ENCODE assay signal across 1 cellular context in the genomic region with DNA sequence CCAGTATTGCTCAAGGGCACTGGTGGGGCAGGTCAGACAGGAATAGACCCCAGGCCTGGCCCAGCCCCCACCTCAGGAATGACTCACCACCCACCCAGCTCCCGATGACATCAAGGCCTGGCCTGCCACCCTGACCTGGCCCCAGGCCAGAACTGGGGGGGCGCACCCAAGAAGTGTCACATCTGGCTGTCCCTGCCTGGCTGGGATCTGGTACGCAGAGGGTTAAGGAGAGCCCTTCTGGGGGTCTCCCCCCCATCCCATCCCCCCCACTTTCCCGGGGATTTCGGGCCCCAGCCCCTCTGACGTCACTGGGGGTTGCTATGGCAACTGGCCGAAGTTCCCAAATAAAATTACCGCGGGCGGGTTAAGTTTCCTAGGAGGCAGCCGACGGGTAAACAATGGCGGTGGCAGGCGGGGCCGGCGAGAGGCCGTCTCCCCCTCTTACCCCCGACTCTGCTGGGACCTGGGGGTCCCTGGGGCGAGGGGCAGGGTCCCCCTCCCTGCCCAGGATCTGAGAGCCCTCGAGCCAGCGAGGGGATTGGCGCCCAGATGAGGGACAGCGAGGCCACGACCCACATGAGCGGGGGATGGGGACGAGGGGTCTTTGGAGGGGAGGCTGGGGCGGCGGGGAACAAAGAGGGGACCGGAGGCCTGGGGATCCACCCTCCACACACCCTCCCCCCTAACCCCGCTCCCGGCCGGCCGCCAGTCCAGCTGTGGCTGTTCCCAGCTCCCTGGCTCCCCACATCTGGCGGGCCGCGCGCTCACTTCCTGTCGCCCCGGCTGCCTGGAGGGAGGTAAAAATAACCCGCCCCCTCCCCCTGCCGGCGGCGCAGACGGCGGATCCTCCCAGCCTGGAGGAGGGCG.
A peak's percentile ranks its signal among the peaks of the same experiment; 100 is the strongest.
TF ChIP-seq lines count a peak whose summit lies in the region.

No MANE protein-coding gene starts in this region.

TF ChIP-seq in GM12878, 131 proteins besides CTCF, POLR2A, EP300 and RAD21 (continues in another document):
- TF ChIP-seq NRF1 (conservative IDR thresholded peaks at IDR 0.05; ENCODE audit: low read depth, low read length) (no peak), ATF7 (IDR thresholded peaks at IDR 0.05; ENCODE audit: low read depth) (peak; percentile 94), POLR2AphosphoS5 (IDR thresholded peaks at IDR 0.05; ENCODE audit: low read length) (peak; percentile 68), WRNIP1 (IDR thresholded peaks at IDR 0.05; ENCODE audit: borderline replicate concordance, low read depth, low read length) (no peak), SMAD1 (IDR thresholded peaks at IDR 0.05; ENCODE audit: low read depth, partially characterized antibody) (peak; percentile 95), JUND (IDR thresholded peaks at IDR 0.05; ENCODE audit: low read depth, low read length) (peak; percentile 69), JUNB (IDR thresholded peaks at IDR 0.05) (peak; percentile 75), GABPA (IDR thresholded peaks at IDR 0.05; ENCODE audit: low read depth) (no peak), GATAD2B (conservative IDR thresholded peaks at IDR 0.05; ENCODE audit: low read depth) (peak; percentile 72; the same call in 1 of the 2 replicates), HDAC6 (IDR thresholded peaks at IDR 0.05; ENCODE audit: unreplicated experiment) (no peak), ZNF622 (IDR thresholded peaks at IDR 0.05) (no peak), CREB1 (IDR thresholded peaks at IDR 0.05; ENCODE audit: low read depth) (peak; percentile 68; the same call in 1 of the 2 replicates), PAX5 (IDR thresholded peaks at IDR 0.05; ENCODE audit: borderline replicate concordance, low read depth, low read length) (0 out of 2 replicates have a peak, but pooled peaks have one; percentile 7), NFIC (IDR thresholded peaks at IDR 0.05; ENCODE audit: low read depth, low read length) (peak; percentile 53; the same call in 1 of the 2 replicates), EED (IDR thresholded peaks at IDR 0.05; ENCODE audit: low read depth) (peak; percentile 95), BCL11A (IDR thresholded peaks at IDR 0.05; ENCODE audit: low read depth, low read length) (peak; percentile 28; the same call in 1 of the 2 replicates), BACH1 (IDR thresholded peaks at IDR 0.05; ENCODE audit: borderline replicate concordance) (0 out of 2 replicates have a peak, but pooled peaks have one; percentile 17), TCF12 (IDR thresholded peaks at IDR 0.05; ENCODE audit: low read depth, low read length) (peak; percentile 83; the same call in 1 of the 2 replicates), TCF3 (IDR thresholded peaks at IDR 0.05; ENCODE audit: borderline replicate concordance, insufficient read depth, low read depth, low read length) (peak; percentile 66), TBL1XR1 (IDR thresholded peaks at IDR 0.05; ENCODE audit: low read depth, low read length) (0 out of 2 replicates have a peak, but pooled peaks have one; percentile 18), MEF2A (IDR thresholded peaks at IDR 0.05; ENCODE audit: insufficient read depth, low read depth, low read length) (peak; percentile 63; the same call in 1 of the 2 replicates), SPI1 (IDR thresholded peaks at IDR 0.05; ENCODE audit: borderline replicate concordance, insufficient read depth, low read depth, low read length) (peak; percentile 32; the same call in 1 of the 2 replicates), EGR1 (IDR thresholded peaks at IDR 0.05; ENCODE audit: borderline replicate concordance in 1 of 2, low read depth in 2 of 2, low read length in 2 of 2) (peak in 1 of 2 experiments; percentile 36; a peak in 1 of 3 replicates), CHD2 (IDR thresholded peaks at IDR 0.05; ENCODE audit: borderline replicate concordance, low read depth, low read length) (peak; percentile 73), SMARCA5 (IDR thresholded peaks at IDR 0.05) (0 out of 2 replicates have a peak, but pooled peaks have one; percentile 79), LARP7 (IDR thresholded peaks at IDR 0.05) (peak; percentile 24; the same call in 1 of the 2 replicates), MEF2B (IDR thresholded peaks at IDR 0.05; ENCODE audit: partially characterized antibody, poor library complexity, severe bottlenecking) (peak; percentile 54), ZBED1 (IDR thresholded peaks at IDR 0.05; ENCODE audit: borderline replicate concordance) (no peak; the same call in 1 of the 2 replicates), RFX5 (IDR thresholded peaks at IDR 0.05; ENCODE audit: low read depth, low read length) (0 out of 2 replicates have a peak, but pooled peaks have one; percentile 49), IKZF1 (conservative IDR thresholded peaks at IDR 0.05) (peak; percentile 96), ZSCAN29 (IDR thresholded peaks at IDR 0.05) (0 out of 2 replicates have a peak, but pooled peaks have one; percentile 3), NR2F1 (conservative IDR thresholded peaks at IDR 0.05) (no peak), CREM (IDR thresholded peaks at IDR 0.05; ENCODE audit: low read depth) (peak; percentile 87), BMI1 (IDR thresholded peaks at IDR 0.05; ENCODE audit: borderline replicate concordance) (peak; percentile 98), BHLHE40 (IDR thresholded peaks at IDR 0.05; ENCODE audit: borderline replicate concordance in 1 of 2, low read depth in 2 of 2, low read length in 1 of 2) (peak in 1 of 2 experiments; percentile 28; a peak in 1 of 4 replicates), SMAD5 (IDR thresholded peaks at IDR 0.05; ENCODE audit: low read depth) (0 out of 2 replicates have a peak, but pooled peaks have one; percentile 24), SRF (IDR thresholded peaks at IDR 0.05; ENCODE audit: low read depth in 2 of 2, low read length in 2 of 2) (0 out of 4 replicates have a peak, but pooled peaks of 1 of the 2 experiments have one; percentile 3), NR2C1 (IDR thresholded peaks at IDR 0.05) (no peak), SMC3 (IDR thresholded peaks at IDR 0.05; ENCODE audit: borderline replicate concordance, low read length) (no peak), RELA (IDR thresholded peaks at IDR 0.05; ENCODE audit: borderline replicate concordance, partially characterized antibody) (peak; percentile 12)
- TF ChIP-seq, protein P1, sequence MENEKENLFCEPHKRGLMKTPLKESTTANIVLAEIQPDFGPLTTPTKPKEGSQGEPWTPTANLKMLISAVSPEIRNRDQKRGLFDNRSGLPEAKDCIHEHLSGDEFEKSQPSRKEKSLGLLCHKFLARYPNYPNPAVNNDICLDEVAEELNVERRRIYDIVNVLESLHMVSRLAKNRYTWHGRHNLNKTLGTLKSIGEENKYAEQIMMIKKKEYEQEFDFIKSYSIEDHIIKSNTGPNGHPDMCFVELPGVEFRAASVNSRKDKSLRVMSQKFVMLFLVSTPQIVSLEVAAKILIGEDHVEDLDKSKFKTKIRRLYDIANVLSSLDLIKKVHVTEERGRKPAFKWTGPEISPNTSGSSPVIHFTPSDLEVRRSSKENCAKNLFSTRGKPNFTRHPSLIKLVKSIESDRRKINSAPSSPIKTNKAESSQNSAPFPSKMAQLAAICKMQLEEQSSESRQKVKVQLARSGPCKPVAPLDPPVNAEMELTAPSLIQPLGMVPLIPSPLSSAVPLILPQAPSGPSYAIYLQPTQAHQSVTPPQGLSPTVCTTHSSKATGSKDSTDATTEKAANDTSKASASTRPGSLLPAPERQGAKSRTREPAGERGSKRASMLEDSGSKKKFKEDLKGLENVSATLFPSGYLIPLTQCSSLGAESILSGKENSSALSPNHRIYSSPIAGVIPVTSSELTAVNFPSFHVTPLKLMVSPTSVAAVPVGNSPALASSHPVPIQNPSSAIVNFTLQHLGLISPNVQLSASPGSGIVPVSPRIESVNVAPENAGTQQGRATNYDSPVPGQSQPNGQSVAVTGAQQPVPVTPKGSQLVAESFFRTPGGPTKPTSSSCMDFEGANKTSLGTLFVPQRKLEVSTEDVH (IDR thresholded peaks at IDR 0.05; ENCODE audit: low read depth, partially characterized antibody) = peak; percentile 13
- TF ChIP-seq, protein P2, sequence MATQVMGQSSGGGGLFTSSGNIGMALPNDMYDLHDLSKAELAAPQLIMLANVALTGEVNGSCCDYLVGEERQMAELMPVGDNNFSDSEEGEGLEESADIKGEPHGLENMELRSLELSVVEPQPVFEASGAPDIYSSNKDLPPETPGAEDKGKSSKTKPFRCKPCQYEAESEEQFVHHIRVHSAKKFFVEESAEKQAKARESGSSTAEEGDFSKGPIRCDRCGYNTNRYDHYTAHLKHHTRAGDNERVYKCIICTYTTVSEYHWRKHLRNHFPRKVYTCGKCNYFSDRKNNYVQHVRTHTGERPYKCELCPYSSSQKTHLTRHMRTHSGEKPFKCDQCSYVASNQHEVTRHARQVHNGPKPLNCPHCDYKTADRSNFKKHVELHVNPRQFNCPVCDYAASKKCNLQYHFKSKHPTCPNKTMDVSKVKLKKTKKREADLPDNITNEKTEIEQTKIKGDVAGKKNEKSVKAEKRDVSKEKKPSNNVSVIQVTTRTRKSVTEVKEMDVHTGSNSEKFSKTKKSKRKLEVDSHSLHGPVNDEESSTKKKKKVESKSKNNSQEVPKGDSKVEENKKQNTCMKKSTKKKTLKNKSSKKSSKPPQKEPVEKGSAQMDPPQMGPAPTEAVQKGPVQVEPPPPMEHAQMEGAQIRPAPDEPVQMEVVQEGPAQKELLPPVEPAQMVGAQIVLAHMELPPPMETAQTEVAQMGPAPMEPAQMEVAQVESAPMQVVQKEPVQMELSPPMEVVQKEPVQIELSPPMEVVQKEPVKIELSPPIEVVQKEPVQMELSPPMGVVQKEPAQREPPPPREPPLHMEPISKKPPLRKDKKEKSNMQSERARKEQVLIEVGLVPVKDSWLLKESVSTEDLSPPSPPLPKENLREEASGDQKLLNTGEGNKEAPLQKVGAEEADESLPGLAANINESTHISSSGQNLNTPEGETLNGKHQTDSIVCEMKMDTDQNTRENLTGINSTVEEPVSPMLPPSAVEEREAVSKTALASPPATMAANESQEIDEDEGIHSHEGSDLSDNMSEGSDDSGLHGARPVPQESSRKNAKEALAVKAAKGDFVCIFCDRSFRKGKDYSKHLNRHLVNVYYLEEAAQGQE (IDR thresholded peaks at IDR 0.05; ENCODE audit: low read depth, low read length) = no peak
- TF ChIP-seq, protein P3, sequence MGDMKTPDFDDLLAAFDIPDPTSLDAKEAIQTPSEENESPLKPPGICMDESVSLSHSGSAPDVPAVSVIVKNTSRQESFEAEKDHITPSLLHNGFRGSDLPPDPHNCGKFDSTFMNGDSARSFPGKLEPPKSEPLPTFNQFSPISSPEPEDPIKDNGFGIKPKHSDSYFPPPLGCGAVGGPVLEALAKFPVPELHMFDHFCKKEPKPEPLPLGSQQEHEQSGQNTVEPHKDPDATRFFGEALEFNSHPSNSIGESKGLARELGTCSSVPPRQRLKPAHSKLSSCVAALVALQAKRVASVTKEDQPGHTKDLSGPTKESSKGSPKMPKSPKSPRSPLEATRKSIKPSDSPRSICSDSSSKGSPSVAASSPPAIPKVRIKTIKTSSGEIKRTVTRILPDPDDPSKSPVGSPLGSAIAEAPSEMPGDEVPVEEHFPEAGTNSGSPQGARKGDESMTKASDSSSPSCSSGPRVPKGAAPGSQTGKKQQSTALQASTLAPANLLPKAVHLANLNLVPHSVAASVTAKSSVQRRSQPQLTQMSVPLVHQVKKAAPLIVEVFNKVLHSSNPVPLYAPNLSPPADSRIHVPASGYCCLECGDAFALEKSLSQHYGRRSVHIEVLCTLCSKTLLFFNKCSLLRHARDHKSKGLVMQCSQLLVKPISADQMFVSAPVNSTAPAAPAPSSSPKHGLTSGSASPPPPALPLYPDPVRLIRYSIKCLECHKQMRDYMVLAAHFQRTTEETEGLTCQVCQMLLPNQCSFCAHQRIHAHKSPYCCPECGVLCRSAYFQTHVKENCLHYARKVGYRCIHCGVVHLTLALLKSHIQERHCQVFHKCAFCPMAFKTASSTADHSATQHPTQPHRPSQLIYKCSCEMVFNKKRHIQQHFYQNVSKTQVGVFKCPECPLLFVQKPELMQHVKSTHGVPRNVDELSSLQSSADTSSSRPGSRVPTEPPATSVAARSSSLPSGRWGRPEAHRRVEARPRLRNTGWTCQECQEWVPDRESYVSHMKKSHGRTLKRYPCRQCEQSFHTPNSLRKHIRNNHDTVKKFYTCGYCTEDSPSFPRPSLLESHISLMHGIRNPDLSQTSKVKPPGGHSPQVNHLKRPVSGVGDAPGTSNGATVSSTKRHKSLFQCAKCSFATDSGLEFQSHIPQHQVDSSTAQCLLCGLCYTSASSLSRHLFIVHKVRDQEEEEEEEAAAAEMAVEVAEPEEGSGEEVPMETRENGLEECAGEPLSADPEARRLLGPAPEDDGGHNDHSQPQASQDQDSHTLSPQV (IDR thresholded peaks at IDR 0.05) = peak; percentile 79; the same call in 1 of the 2 replicates
- TF ChIP-seq, protein P4, sequence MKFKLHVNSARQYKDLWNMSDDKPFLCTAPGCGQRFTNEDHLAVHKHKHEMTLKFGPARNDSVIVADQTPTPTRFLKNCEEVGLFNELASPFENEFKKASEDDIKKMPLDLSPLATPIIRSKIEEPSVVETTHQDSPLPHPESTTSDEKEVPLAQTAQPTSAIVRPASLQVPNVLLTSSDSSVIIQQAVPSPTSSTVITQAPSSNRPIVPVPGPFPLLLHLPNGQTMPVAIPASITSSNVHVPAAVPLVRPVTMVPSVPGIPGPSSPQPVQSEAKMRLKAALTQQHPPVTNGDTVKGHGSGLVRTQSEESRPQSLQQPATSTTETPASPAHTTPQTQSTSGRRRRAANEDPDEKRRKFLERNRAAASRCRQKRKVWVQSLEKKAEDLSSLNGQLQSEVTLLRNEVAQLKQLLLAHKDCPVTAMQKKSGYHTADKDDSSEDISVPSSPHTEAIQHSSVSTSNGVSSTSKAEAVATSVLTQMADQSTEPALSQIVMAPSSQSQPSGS (IDR thresholded peaks at IDR 0.05; ENCODE audit: low read length) = peak; percentile 76; the same call in 1 of the 2 replicates
- TF ChIP-seq, protein P5, sequence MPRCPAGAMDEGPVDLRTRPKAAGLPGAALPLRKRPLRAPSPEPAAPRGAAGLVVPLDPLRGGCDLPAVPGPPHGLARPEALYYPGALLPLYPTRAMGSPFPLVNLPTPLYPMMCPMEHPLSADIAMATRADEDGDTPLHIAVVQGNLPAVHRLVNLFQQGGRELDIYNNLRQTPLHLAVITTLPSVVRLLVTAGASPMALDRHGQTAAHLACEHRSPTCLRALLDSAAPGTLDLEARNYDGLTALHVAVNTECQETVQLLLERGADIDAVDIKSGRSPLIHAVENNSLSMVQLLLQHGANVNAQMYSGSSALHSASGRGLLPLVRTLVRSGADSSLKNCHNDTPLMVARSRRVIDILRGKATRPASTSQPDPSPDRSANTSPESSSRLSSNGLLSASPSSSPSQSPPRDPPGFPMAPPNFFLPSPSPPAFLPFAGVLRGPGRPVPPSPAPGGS (IDR thresholded peaks at IDR 0.05; ENCODE audit: borderline replicate concordance, insufficient read depth, low read depth, low read length, poor library complexity, severe bottlenecking) = peak; percentile 11
- TF ChIP-seq, protein P6, sequence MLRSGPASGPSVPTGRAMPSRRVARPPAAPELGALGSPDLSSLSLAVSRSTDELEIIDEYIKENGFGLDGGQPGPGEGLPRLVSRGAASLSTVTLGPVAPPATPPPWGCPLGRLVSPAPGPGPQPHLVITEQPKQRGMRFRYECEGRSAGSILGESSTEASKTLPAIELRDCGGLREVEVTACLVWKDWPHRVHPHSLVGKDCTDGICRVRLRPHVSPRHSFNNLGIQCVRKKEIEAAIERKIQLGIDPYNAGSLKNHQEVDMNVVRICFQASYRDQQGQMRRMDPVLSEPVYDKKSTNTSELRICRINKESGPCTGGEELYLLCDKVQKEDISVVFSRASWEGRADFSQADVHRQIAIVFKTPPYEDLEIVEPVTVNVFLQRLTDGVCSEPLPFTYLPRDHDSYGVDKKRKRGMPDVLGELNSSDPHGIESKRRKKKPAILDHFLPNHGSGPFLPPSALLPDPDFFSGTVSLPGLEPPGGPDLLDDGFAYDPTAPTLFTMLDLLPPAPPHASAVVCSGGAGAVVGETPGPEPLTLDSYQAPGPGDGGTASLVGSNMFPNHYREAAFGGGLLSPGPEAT (IDR thresholded peaks at IDR 0.05; ENCODE audit: low read depth) = peak; percentile 68; the same call in 1 of the 2 replicates
